23 cellular contexts compared by ENCODE assay signal in genomic region chr6:165713845-165714466, GRCh38. TPM values are rescaled to one million over a fixed set of nuclear protein-coding genes. Genes with fewer than 3 reads are reported as not detected.
"Had no signal": no experiment of that assay in that cellular context is flagged by ENCODE, and none has a peak within 500 bp of the region (broad histone marks: within the 10 kb centered on the region; RNA-seq: fewer than 3 reads in every experiment).

No MANE protein-coding gene starts in this region.

- H3K9me3 Mint-ChIP-seq: nephron progenitor cell had no signal

- H3K4me3 ChIP-seq: lower lobe of right lung, ovary, psoas muscle, sigmoid colon, skin epidermis, spleen, testis, tibial artery had no signal

- H3K36me3 Mint-ChIP-seq: immature natural killer cell; stimulated activated memory B cell treated with anti-CD40 and anti-IgM and Interleukin-4, amounts not matched to agents 10 μg/mL and 1 μg/mL and 100 μg/mL, for 72 hours; type B pancreatic cell had no signal

- H3K4me1 Mint-ChIP-seq: immature natural killer cell; stimulated activated memory B cell treated with anti-CD40 and anti-IgM and Interleukin-4, amounts not matched to agents 10 μg/mL and 1 μg/mL and 100 μg/mL, for 72 hours had no signal

- H3K27ac Mint-ChIP-seq: immature natural killer cell; naive thymus-derived CD8-positive, alpha-beta T cell; stimulated activated memory B cell treated with anti-CD40 and anti-IgM and Interleukin-4, amounts not matched to agents 10 μg/mL and 1 μg/mL and 100 μg/mL, for 72 hours; type B pancreatic cell had no signal

- DNase-seq: effector CD8-positive, alpha-beta T cell; hypothalamus; immature natural killer cell; islet precursor cell; kidney glomerular epithelial cell; left ventricle myocardium superior; lower lobe of right lung; naive thymus-derived CD8-positive, alpha-beta T cell; nephron progenitor cell; occipital lobe; ovary; psoas muscle; right cardiac atrium; sigmoid colon; spleen; stimulated activated CD4-positive, alpha-beta T cell treated with anti-CD3 and anti-CD28 coated beads, Interleukin-4, amount 100 ng/mL, for 4 hours; stimulated activated naive CD8-positive, alpha-beta T cell treated with anti-CD3 and anti-CD28 coated beads, Interleukin-15, Interleukin-2, amounts not matched to agents 100 U/mL and 50 U/mL, for 24 hours; substantia nigra; testis; tibial artery had no signal

- H3K4me1 ChIP-seq: lower lobe of right lung, psoas muscle, spleen, testis had no signal

- H3K4me3 Mint-ChIP-seq: immature natural killer cell; naive thymus-derived CD8-positive, alpha-beta T cell; nephron progenitor cell; stimulated activated memory B cell treated with anti-CD40 and anti-IgM and Interleukin-4, amounts not matched to agents 10 μg/mL and 1 μg/mL and 100 μg/mL, for 72 hours; type B pancreatic cell had no signal

- H3K9me3 ChIP-seq: lower lobe of right lung, ovary, psoas muscle, sigmoid colon, spleen, testis, tibial artery had no signal

- H3K27me3 ChIP-seq: ovary, sigmoid colon, testis had no signal

- ATAC-seq: left ventricle myocardium superior; naive thymus-derived CD8-positive, alpha-beta T cell; psoas muscle; stimulated activated naive CD8-positive, alpha-beta T cell treated with anti-CD3 and anti-CD28 coated beads, Interleukin-15, Interleukin-2, amounts not matched to agents 100 U/mL and 50 U/mL, for 24 hours had no signal

- H3K27ac ChIP-seq: lower lobe of right lung, ovary, psoas muscle, sigmoid colon, skin epidermis, spleen, testis, tibial artery had no signal

- H3K36me3 ChIP-seq: lower lobe of right lung, ovary, sigmoid colon, spleen, tibial artery had no signal

RNA-seq across cellular contexts. Expression of gene PDE10A, which starts 50.9 kb away (rescaled TPM):
- total RNA-seq: naive thymus-derived CD8-positive, alpha-beta T cell had no signal
- polyA plus RNA-seq: immature natural killer cell; naive thymus-derived CD8-positive, alpha-beta T cell had no signal
